ENCODE assay signal across 10 cellular contexts in the genomic region with DNA sequence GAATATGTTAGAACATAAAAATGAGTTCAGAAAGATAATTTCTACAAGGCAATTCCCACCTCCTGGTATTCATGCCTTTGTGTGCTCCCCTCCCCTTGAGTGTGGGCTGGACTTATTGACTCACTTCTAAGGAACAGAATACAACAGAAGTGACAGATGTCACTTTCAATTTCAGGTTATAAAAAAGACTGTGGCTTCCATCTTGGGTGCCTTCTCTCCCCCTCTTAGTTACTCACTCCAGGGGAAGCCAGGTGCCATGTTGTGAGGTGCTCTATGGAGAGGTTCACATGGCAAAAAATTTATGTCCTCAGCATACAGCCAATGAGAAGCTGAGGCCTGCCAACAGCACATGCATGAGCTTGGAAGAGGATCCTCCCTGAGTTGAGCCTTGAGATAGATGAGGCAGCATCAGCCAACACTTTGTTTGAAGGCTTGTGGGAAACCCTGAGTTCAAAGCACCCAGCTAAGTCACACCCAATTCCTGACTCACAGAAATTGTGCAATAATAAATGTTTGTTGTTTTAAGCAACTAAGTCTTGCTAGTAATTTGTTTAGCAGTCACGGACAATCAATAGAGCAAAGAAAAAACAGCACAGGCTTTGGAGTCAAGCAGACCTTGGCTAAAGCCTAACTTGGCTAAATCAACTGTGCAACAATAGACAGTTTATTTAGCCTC.
DNase-seq lines count a peak whose midpoint lies in the region; ATAC-seq lines count a peak whose summit lies in the region.
"Had no signal": no experiment of that assay in that cellular context is flagged by ENCODE, and none has a peak within 500 bp of the region (broad histone marks: within the 10 kb centered on the region; RNA-seq: fewer than 3 reads in every experiment).

No MANE protein-coding gene starts in this region.

- ATAC-seq in left lobe of liver: peak; percentile 60
- no peak for ATAC-seq in HG02571 (IDR thresholded peaks at IDR 0.05; ENCODE audit: unreplicated experiment)
- ATAC-seq: natural killer cell treated with Interleukin-12 subunit alpha and Interleukin-12 subunit beta and Interleukin-15 and Interleukin-18, amount 100 ng/mL, for 72 hours had no signal

- DNase-seq in EH (ENCODE audit: low read depth) (peak; percentile 87), LHCN-M2 (ENCODE audit: low read depth) (peak; percentile 77), brain pericyte (ENCODE audit: low read depth, low spot score) (peak; percentile 11), left lobe of liver (ENCODE audit: low spot score) (no peak), posterior cingulate gyrus (no peak), NCI-H1105 (lab: John Stamatoyannopoulos, UW) (no peak), NCI-H1436 treated with DMSO at 0.1 percent for 48 hours (lab: John Stamatoyannopoulos, UW) (no peak)
- DNase-seq: NCI-H2107 had no signal

- intact Hi-C loops in posterior cingulate gyrus (cut with DNase I): no loop called here

Comparison
In these comparisons a context has a peak if more than half of its experiments do, and no peak if none do; other contexts are left out.
1. DNase-seq: peak in EH (single experiment), LHCN-M2 (single experiment) and brain pericyte (single experiment); none in left lobe of liver (single experiment), posterior cingulate gyrus (0 of 10), NCI-H1105 (single experiment) and NCI-H1436 treated with DMSO at 0.1 percent for 48 hours (single experiment).